In the genomic region with DNA sequence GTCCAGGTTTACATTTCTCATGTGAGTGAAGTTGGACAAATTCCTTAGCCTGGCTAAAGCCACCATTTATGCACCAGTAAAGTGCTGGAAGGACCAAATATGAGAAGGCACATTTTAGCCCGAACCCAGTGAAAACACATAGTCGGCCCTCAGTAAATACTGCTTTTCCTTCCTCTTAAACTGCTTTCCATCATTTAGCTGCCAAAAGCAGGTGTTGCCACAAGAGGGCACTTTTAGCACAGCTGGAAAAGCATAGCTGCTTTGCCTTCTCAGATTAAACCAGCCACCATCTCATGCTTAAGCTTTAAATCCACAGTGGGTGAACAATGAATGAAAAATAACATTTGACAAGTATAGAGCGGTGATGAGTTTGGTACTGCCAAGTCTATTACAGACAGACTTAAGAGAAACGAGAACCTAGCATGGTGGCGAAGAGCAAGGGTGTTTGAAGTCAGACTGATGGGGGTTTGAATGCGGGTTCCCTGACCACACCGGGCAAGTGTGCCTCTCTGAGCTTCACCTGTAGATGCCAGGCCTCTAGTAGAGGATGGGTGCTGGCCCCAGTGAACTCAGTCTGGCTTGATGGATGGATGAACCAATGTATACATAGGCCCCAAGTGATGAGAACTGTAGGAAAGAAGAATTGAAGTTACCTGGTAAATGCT, we compare ENCODE assay signal across 8 cellular contexts.
DNase-seq lines count a peak whose midpoint lies in the region; ATAC-seq and TF ChIP-seq lines count a peak whose summit lies in the region.

No MANE protein-coding gene starts in this region.

- DNase-seq in GF-D8 (lab: John Stamatoyannopoulos, UW) (peak; percentile 64), HFF-Myc (ENCODE audit: extremely low read depth, low read depth) (peak; percentile 45), NCI-H1694 treated with DMSO at 0.1 percent for 48 hours (lab: John Stamatoyannopoulos, UW) (peak; percentile 35), T-helper 9 cell (peak; percentile 15), astrocyte of the hippocampus (ENCODE audit: low read depth, low spot score) (peak; percentile 84), iPS-NIHi7 (ENCODE audit: extremely low spot score) (peak; percentile 63)
- peak in 3 of 4 experiments; percentile 12 to 42 (median 42) for DNase-seq in stimulated activated CD4-positive, alpha-beta T cell treated with anti-CD3 and anti-CD28 coated beads, Interleukin-1b, Interleukin-23, amount 100 ng/mL, for 24 hours (ENCODE audit: low read depth in 4 of 4, low spot score in 1 of 4)

- no peak overlapping the region for H3K4me3 ChIP-seq in HFF-Myc (replicated peaks; ENCODE audit: low read depth, low read length)

- ATAC-seq in HG03039 (IDR thresholded peaks at IDR 0.05; ENCODE audit: unreplicated experiment): no peak

- peak; percentile 82 for TF ChIP-seq CTCF in HFF-Myc (IDR thresholded peaks at IDR 0.05; ENCODE audit: low read depth, low read length, missing control alignments)

Comparison
In these comparisons a context has a peak if more than half of its experiments do, and no peak if none do; other contexts are left out.
1. DNase-seq: peak in every context shown above with its lines; median percentile 84 in astrocyte of the hippocampus; 64 in GF-D8; 63 in iPS-NIHi7; 45 in HFF-Myc; 42 in stimulated activated CD4-positive, alpha-beta T cell treated with anti-CD3 and anti-CD28 coated beads, Interleukin-1b, Interleukin-23, amount 100 ng/mL, for 24 hours; 35 in NCI-H1694 treated with DMSO at 0.1 percent for 48 hours; 15 in T-helper 9 cell.